26 cellular contexts compared by ENCODE assay signal in the genomic region with DNA sequence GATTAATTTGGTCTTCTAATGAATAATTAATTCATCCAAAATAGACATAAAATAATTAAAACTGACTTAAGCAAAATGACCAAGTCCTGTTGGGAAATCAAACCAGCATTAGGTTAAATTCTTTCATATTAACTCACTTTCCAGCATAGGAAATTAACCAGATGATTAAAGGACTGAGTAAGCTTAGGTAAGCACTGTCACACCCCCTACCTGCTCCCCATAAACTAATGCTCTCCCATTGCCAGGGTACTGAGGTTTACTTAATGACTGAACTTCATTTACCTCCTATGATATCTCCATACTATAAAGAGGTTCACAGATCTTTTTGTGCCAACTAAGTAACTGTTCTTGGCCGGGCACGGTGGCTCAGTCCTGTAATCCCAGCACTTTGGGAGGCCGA. TPM values are rescaled to one million over a fixed set of nuclear protein-coding genes. Genes with fewer than 3 reads are reported as not detected.
DNase-seq lines count a peak whose midpoint lies in the region; ATAC-seq, FAIRE-seq and TF ChIP-seq lines count a peak whose summit lies in the region.
"Had no signal": no experiment of that assay in that cellular context is flagged by ENCODE, and none has a peak within 500 bp of the region (broad histone marks: within the 10 kb centered on the region; RNA-seq: fewer than 3 reads in every experiment).

No MANE protein-coding gene starts in this region.

- intact Hi-C loops in mammary epithelial cell (cut with micrococcal nuclease) (no loop called here), breast epithelium (cut with DNase I; ENCODE audit: low total_unique reads) (no loop called here)

- no peak for FAIRE-seq in bronchial epithelial cell (lab: Jason Lieb, UNC)
- FAIRE-seq: A204.1, D721Med, G401.6, GM12891 had no signal

- ATAC-seq in GM19023 (IDR thresholded peaks at IDR 0.05; ENCODE audit: unreplicated experiment), result no peak

- no peaks in the 10 kb centered on the region for H3K9me3 Mint-ChIP-seq in progenitor cell of endocrine pancreas (ENCODE audit: low read depth)

- peaks cover 49% of the 10 kb centered on the region for H3K36me3 Mint-ChIP-seq in progenitor cell of endocrine pancreas (ENCODE audit: insufficient read depth)
- H3K36me3 Mint-ChIP-seq: CD4-positive, alpha-beta memory T cell; CD4-positive, CD25-positive, alpha-beta regulatory T cell; CD8-positive, alpha-beta memory T cell had no signal

- no peak overlapping the region for H3K4me3 Mint-ChIP-seq in progenitor cell of endocrine pancreas (ENCODE audit: low read depth)
- H3K4me3 Mint-ChIP-seq: CD14-positive monocyte; CD4-positive, alpha-beta memory T cell; CD4-positive, CD25-positive, alpha-beta regulatory T cell; CD8-positive, alpha-beta memory T cell had no signal

- CTCF ChIA-PET in mammary epithelial cell (lab: Charles Lee; ENCODE audit: low non-redundant PET), result no interaction called here

- WGBS in mammary epithelial cell (ENCODE audit: low coverage, missing lambda C conversion rate), result 100% methylated on average over 3 of the region's 3 CpGs

- H3K27me3 Mint-ChIP-seq in progenitor cell of endocrine pancreas, result no peaks in the 10 kb centered on the region
- H3K27me3 Mint-ChIP-seq: CD4-positive, alpha-beta memory T cell; CD8-positive, alpha-beta memory T cell had no signal

- H3K27ac Mint-ChIP-seq in progenitor cell of endocrine pancreas, result peak overlapping the region; percentile 11
- H3K27ac Mint-ChIP-seq: CD14-positive monocyte; CD4-positive, alpha-beta memory T cell; CD8-positive, alpha-beta memory T cell had no signal

- no peaks in the 10 kb centered on the region for H3K4me1 Mint-ChIP-seq in progenitor cell of endocrine pancreas (ENCODE audit: low read depth)
- H3K4me1 Mint-ChIP-seq: CD14-positive monocyte; CD4-positive, alpha-beta memory T cell; CD4-positive, CD25-positive, alpha-beta regulatory T cell; CD8-positive, alpha-beta memory T cell had no signal

- TF ChIP-seq CTCF in mammary epithelial cell (conservative IDR thresholded peaks at IDR 0.05 in 1 of 2, IDR thresholded peaks at IDR 0.05 in 1 of 2; ENCODE audit: extremely low read depth in 1 of 2, insufficient read depth in 1 of 2, low read depth in 1 of 2, low read length in 2 of 2) (no peak), breast epithelium (IDR thresholded peaks at IDR 0.05) (no peak), bronchial epithelial cell (IDR thresholded peaks at IDR 0.05; ENCODE audit: insufficient read depth, low read length, severe bottlenecking) (no peak), progenitor cell of endocrine pancreas (IDR thresholded peaks at IDR 0.05; ENCODE audit: unreplicated experiment) (no peak)

- no peak overlapping the region for H3K27ac ChIP-seq in mammary epithelial cell (ENCODE audit: insufficient read depth, low read depth, low read length)
- no peak overlapping the region for H3K27ac ChIP-seq in breast epithelium
- H3K27ac ChIP-seq in epithelial cell of prostate, result peak overlapping the region; percentile 14
- H3K27ac ChIP-seq: 22Rv1, BLaER1 had no signal

- H3K4me1 ChIP-seq in mammary epithelial cell (ENCODE audit: insufficient read depth, low read length) (no peaks in the 10 kb centered on the region), breast epithelium (no peaks in the 10 kb centered on the region)
- H3K4me1 ChIP-seq: BE2C, BLaER1 had no signal

- no peak overlapping the region for H3K4me2 ChIP-seq in mammary epithelial cell (ENCODE audit: insufficient read depth, low read depth, low read length)
- H3K4me2 ChIP-seq: BLaER1 had no signal

- no peak overlapping the region for H2AFZ ChIP-seq in mammary epithelial cell (ENCODE audit: low read depth, low read length)

- peaks cover 5% of the 10 kb centered on the region for H3K79me2 ChIP-seq in mammary epithelial cell (ENCODE audit: insufficient read depth, low read length)

- no TSS peak for BruUV-seq in mammary epithelial cell (replicated peaks; lab: Mats Ljungman, UMichigan)

- in situ Hi-C loops in mammary epithelial cell (cut with MboI; ENCODE audit: low sequenced_read_pairs in 2 of 2), result no loop called here

- dilution Hi-C loops in mammary epithelial cell (cut with HindIII; ENCODE audit: low sequenced_read_pairs), result no loop called here

- no peaks in the 10 kb centered on the region for H4K20me1 ChIP-seq in mammary epithelial cell (ENCODE audit: insufficient read depth, low read length)
- H4K20me1 ChIP-seq: BLaER1 had no signal

- no peak overlapping the region for H3K4me3 ChIP-seq in mammary epithelial cell (replicated peaks in 1 of 3; ENCODE audit: insufficient read depth in 1 of 3, low read depth in 2 of 3, low read length in 3 of 3)
- no peak overlapping the region for H3K4me3 ChIP-seq in breast epithelium
- no peak overlapping the region for H3K4me3 ChIP-seq in bronchial epithelial cell (ENCODE audit: low read depth, low read length)
- H3K4me3 ChIP-seq: BLaER1 had no signal

- peaks cover 21% of the 10 kb centered on the region for H3K36me3 ChIP-seq in mammary epithelial cell (ENCODE audit: insufficient read depth, low read length)
- no peaks in the 10 kb centered on the region for H3K36me3 ChIP-seq in breast epithelium
- peaks cover 14% of the 10 kb centered on the region for H3K36me3 ChIP-seq in bronchial epithelial cell (ENCODE audit: control insufficient read depth, insufficient read depth, low read length)
- H3K36me3 ChIP-seq: BE2C, BLaER1 had no signal

- no peak for TF ChIP-seq POLR2A in breast epithelium (IDR thresholded peaks at IDR 0.05)

- H3K27me3 ChIP-seq in mammary epithelial cell (ENCODE audit: insufficient read depth, low read length) (no peaks in the 10 kb centered on the region), breast epithelium (no peaks in the 10 kb centered on the region), bronchial epithelial cell (ENCODE audit: control insufficient read depth, insufficient read depth, low read length) (no peaks in the 10 kb centered on the region)
- H3K27me3 ChIP-seq: BE2C, BLaER1 had no signal

- H3K9me3 ChIP-seq in mammary epithelial cell (replicated peaks; ENCODE audit: insufficient read depth, low read length) (no peaks in the 10 kb centered on the region), breast epithelium (no peaks in the 10 kb centered on the region)
- H3K9me3 ChIP-seq: BE2C, BLaER1 had no signal

- peak; percentile 55 for DNase-seq in mammary epithelial cell
- no peak for DNase-seq in breast epithelium (ENCODE audit: low spot score in 2 of 2)
- DNase-seq in bronchial epithelial cell (ENCODE audit: low read depth), result peak; percentile 79
- DNase-seq in epithelial cell of prostate (ENCODE audit: low read depth, low spot score), result no peak
- no peak for DNase-seq in progenitor cell of endocrine pancreas (ENCODE audit: low spot score, unreplicated experiment)
- no peak for DNase-seq in D341Med (ENCODE audit: low spot score)
- no peak for DNase-seq in ecto neural progenitor cell (ENCODE audit: low spot score)
- DNase-seq: ACHN; BE2C; C1 segment of cervical spinal cord; CD4-positive, alpha-beta memory T cell; CD4-positive, CD25-positive, alpha-beta regulatory T cell; CD8-positive, alpha-beta memory T cell; COR-L47; DMS79 treated with DMSO at 0.1 percent for 48 hours; GF-D8 had no signal

- no peak overlapping the region for H3K9ac ChIP-seq in mammary epithelial cell (ENCODE audit: insufficient read depth, low read length)
- H3K9ac ChIP-seq: BLaER1 had no signal

RNA-seq across cellular contexts. Expression of a gene that starts 13.7 kb away (rescaled TPM):
- 10 to 100 TPM; 34.7 to 88.7 TPM for total RNA-seq in mammary epithelial cell
- 15.1 TPM for polyA plus RNA-seq in mammary epithelial cell
- 35.3 TPM for polyA minus RNA-seq in mammary epithelial cell
- 10 to 100 TPM in 2 of 3 donors, 1 to 10 TPM in 1; 8.0 to 72.9 (median 19.0) TPM for total RNA-seq in breast epithelium
- 49.0 and 111 TPM in 2 replicates for total RNA-seq in bronchial epithelial cell
- total RNA-seq in progenitor cell of endocrine pancreas, result 94.1 and 96.9 TPM in 2 replicates
- total RNA-seq: CD4-positive, alpha-beta memory T cell; CD4-positive, CD25-positive, alpha-beta regulatory T cell; CD8-positive, alpha-beta memory T cell had no signal
- polyA plus RNA-seq: AG04450; CD4-positive, alpha-beta memory T cell; CD4-positive, CD25-positive, alpha-beta regulatory T cell; CD8-positive, alpha-beta memory T cell had no signal

RNA-seq across cellular contexts. Expression of a gene that starts 46.0 kb away (rescaled TPM):
- total RNA-seq in mammary epithelial cell (100 to 1,000 TPM; 125 to 272 TPM), breast epithelium (10 to 100 TPM in 2 of 3 donors, not detected in 1; 17.0 to 54.3 TPM), bronchial epithelial cell (193 and 198 TPM in 2 replicates), progenitor cell of endocrine pancreas (1.2 TPM in 2 replicates)
- polyA plus RNA-seq in mammary epithelial cell, result 50.2 TPM
- polyA minus RNA-seq in mammary epithelial cell, result 78.5 TPM
- total RNA-seq: A673; CD4-positive, alpha-beta memory T cell; CD4-positive, CD25-positive, alpha-beta regulatory T cell; CD8-positive, alpha-beta memory T cell had no signal
- polyA plus RNA-seq: CD14-positive monocyte; CD4-positive, alpha-beta memory T cell; CD4-positive, CD25-positive, alpha-beta regulatory T cell; CD8-positive, alpha-beta memory T cell had no signal

Comparison
In these comparisons a context has a peak if more than half of its experiments do, and no peak if none do; other contexts are left out.
1. DNase-seq: peak in mammary epithelial cell (single experiment) and bronchial epithelial cell (single experiment); none in breast epithelium (0 of 2), epithelial cell of prostate (single experiment), progenitor cell of endocrine pancreas (single experiment), D341Med (single experiment) and ecto neural progenitor cell (single experiment).